ENCODE assay signal across 30 cellular contexts in genomic region chr6:163722293-163722692, GRCh38.
"Had no signal": no experiment of that assay in that cellular context is flagged by ENCODE, and none has a peak within 500 bp of the region (broad histone marks: within the 10 kb centered on the region; RNA-seq: fewer than 3 reads in every experiment).

No MANE protein-coding gene starts in this region.

- H3K9ac ChIP-seq: KMS-11 had no signal

- H3K4me2 ChIP-seq: KMS-11 had no signal

- DNase-seq: activated CD4-positive, alpha-beta T cell treated with anti-CD3 and anti-CD28 coated beads for 1 hour; activated CD4-positive, alpha-beta T cell treated with anti-CD3 and anti-CD28 coated beads, Interleukin-2, amount 10 ng/mL, durations not matched to agents 24 days and 14 days; activated CD4-positive, alpha-beta T cell treated with anti-CD3 and anti-CD28 coated beads, Interleukin-2, amount 50 U/mL, for 4 hours; activated CD4-positive, CD25-positive, alpha-beta regulatory T cell; activated CD8-positive, alpha-beta T cell treated with anti-CD3 and anti-CD28 coated beads for 36 hours; activated gamma-delta T cell; activated naive CD4-positive, alpha-beta T cell treated with anti-CD3 and anti-CD28 coated beads for 36 hours; activated T-cell treated with anti-CD3 and anti-CD28 coated beads, Interleukin-2, amount 50 U/mL, for 1 hour; activated T-cell treated with anti-CD3 and anti-CD28 coated beads, Interleukin-2, amount 50 U/mL, for 72 hours; adrenal gland; NCI-H1092 treated with DMSO at 0.1 percent for 48 hours; NCI-H1417; NCI-H146; NCI-H187; NCI-H2029 treated with DMSO at 0.1 percent for 48 hours; NCI-H2107; NCI-H2171 treated with DMSO at 0.1 percent for 48 hours; NCI-H2227 treated with DMSO at 0.1 percent for 48 hours; NCI-H446; NCI-H510A treated with DMSO at 0.1 percent for 48 hours; NCI-H526 treated with DMSO at 0.1 percent for 48 hours; NCI-H82; Right ventricle myocardium superior; SW 1271; T-helper 1 cell; T-helper 2 cell; T1000; WERI-Rb-1 had no signal

- H3K4me1 ChIP-seq: adrenal gland had no signal

- H3K4me3 ChIP-seq: adrenal gland had no signal

- H3K36me3 ChIP-seq: adrenal gland, WERI-Rb-1 had no signal

- H3K9me3 ChIP-seq: adrenal gland had no signal

- FAIRE-seq: bronchial epithelial cell had no signal

- H3K27me3 ChIP-seq: adrenal gland had no signal

- H3K27ac ChIP-seq: adrenal gland, KMS-11, WERI-Rb-1 had no signal
